ENCODE assay signal across 9 cellular contexts in genomic region chr17:78903101-78903779, GRCh38. TPM values are rescaled to one million over a fixed set of nuclear protein-coding genes. Genes with fewer than 3 reads are reported as not detected.
DNase-seq lines count a peak whose midpoint lies in the region; ATAC-seq and TF ChIP-seq lines count a peak whose summit lies in the region.
"Had no signal": no experiment of that assay in that cellular context is flagged by ENCODE, and none has a peak within 500 bp of the region (broad histone marks: within the 10 kb centered on the region; RNA-seq: fewer than 3 reads in every experiment).

CEP295NL (minus strand) TSS chr17:78903201; CDS start chr17:78901828, 1,373 bp downstream.

- H3K4me3 Mint-ChIP-seq in activated T-helper 17 cell treated with anti-CD3 and anti-CD28 coated beads, Interleukin-2, amount 50 U/mL, for 72 hours: peak within 1 kb of the TSS; percentile 62

- peak within 1 kb of the TSS; percentile 17 for H3K27ac ChIP-seq in vagina
- H3K27ac ChIP-seq: SK-N-MC had no signal

- no peaks in the 10 kb centered on the region for H3K36me3 Mint-ChIP-seq in activated T-helper 17 cell treated with anti-CD3 and anti-CD28 coated beads, Interleukin-2, amount 50 U/mL, for 72 hours (ENCODE audit: low read depth)

- peak; percentile 8 for DNase-seq in stimulated activated CD4-positive, alpha-beta T cell treated with anti-CD3 and anti-CD28 coated beads, Interleukin-4, amount 100 ng/mL, for 24 hours
- no peak for DNase-seq in stimulated activated CD4-positive, alpha-beta T cell treated with anti-CD3 and anti-CD28 coated beads, Interleukin-4, amount 100 ng/mL, for 4 hours
- peak; percentile 81 for DNase-seq in islet precursor cell
- no peak for DNase-seq in vagina (ENCODE audit: extremely low spot score in 2 of 2)
- no peak for DNase-seq in NCI-H446 treated with DMSO at 0.1 percent for 48 hours (lab: John Stamatoyannopoulos, UW)
- DNase-seq in DMS153 (lab: John Stamatoyannopoulos, UW): no peak

- no peak within 1 kb of the TSS for H3K4me3 ChIP-seq in vagina
- H3K4me3 ChIP-seq: SK-N-MC had no signal

- H3K36me3 ChIP-seq in vagina: peaks cover 0 to 3% of the 10 kb centered on the region in 2 donors

- H3K27ac Mint-ChIP-seq in activated T-helper 17 cell treated with anti-CD3 and anti-CD28 coated beads, Interleukin-2, amount 50 U/mL, for 72 hours: peak within 1 kb of the TSS; percentile 92

- no peaks in the 10 kb centered on the region for H3K27me3 ChIP-seq in vagina

- ATAC-seq in activated T-helper 17 cell treated with anti-CD3 and anti-CD28 coated beads, Interleukin-2, amount 50 U/mL, for 72 hours (replicated peaks): peak; percentile 89
- no peak for ATAC-seq in GM18520 (IDR thresholded peaks at IDR 0.05; ENCODE audit: unreplicated experiment)

- H3K9me3 Mint-ChIP-seq in activated T-helper 17 cell treated with anti-CD3 and anti-CD28 coated beads, Interleukin-2, amount 50 U/mL, for 72 hours: no peaks in the 10 kb centered on the region

- TF ChIP-seq POLR2A in vagina (IDR thresholded peaks at IDR 0.05): no peak

- intact Hi-C loops in vagina (cut with DNase I): no loop called here

- TF ChIP-seq CTCF in vagina (IDR thresholded peaks at IDR 0.05): no peak

- H3K9me3 ChIP-seq in vagina: no peaks in the 10 kb centered on the region

- no peaks in the 10 kb centered on the region for H3K27me3 Mint-ChIP-seq in activated T-helper 17 cell treated with anti-CD3 and anti-CD28 coated beads, Interleukin-2, amount 50 U/mL, for 72 hours

- peaks cover 13% of the 10 kb centered on the region for H3K4me1 Mint-ChIP-seq in activated T-helper 17 cell treated with anti-CD3 and anti-CD28 coated beads, Interleukin-2, amount 50 U/mL, for 72 hours

- peaks cover 62% of the 10 kb centered on the region for H3K4me1 ChIP-seq in vagina

RNA-seq across cellular contexts. Expression of gene CEP295NL, which starts in this region (rescaled TPM):
- not detected for total RNA-seq in activated T-helper 17 cell treated with anti-CD3 and anti-CD28 coated beads, Interleukin-2, amount 50 U/mL, for 72 hours
- 7.9 TPM for total RNA-seq in vagina

Comparison
In these comparisons a context has a peak if more than half of its experiments do, and no peak if none do; other contexts are left out.
1. DNase-seq: peak in stimulated activated CD4-positive, alpha-beta T cell treated with anti-CD3 and anti-CD28 coated beads, Interleukin-4, amount 100 ng/mL, for 24 hours (single experiment) and islet precursor cell (single experiment); none in stimulated activated CD4-positive, alpha-beta T cell treated with anti-CD3 and anti-CD28 coated beads, Interleukin-4, amount 100 ng/mL, for 4 hours (0 of 2), vagina (0 of 2), NCI-H446 treated with DMSO at 0.1 percent for 48 hours (single experiment) and DMS153 (single experiment).
2. Peak in ATAC-seq in activated T-helper 17 cell treated with anti-CD3 and anti-CD28 coated beads, Interleukin-2, amount 50 U/mL, for 72 hours; RNA of the gene not detected or under 1 TPM.